In the genomic region with DNA sequence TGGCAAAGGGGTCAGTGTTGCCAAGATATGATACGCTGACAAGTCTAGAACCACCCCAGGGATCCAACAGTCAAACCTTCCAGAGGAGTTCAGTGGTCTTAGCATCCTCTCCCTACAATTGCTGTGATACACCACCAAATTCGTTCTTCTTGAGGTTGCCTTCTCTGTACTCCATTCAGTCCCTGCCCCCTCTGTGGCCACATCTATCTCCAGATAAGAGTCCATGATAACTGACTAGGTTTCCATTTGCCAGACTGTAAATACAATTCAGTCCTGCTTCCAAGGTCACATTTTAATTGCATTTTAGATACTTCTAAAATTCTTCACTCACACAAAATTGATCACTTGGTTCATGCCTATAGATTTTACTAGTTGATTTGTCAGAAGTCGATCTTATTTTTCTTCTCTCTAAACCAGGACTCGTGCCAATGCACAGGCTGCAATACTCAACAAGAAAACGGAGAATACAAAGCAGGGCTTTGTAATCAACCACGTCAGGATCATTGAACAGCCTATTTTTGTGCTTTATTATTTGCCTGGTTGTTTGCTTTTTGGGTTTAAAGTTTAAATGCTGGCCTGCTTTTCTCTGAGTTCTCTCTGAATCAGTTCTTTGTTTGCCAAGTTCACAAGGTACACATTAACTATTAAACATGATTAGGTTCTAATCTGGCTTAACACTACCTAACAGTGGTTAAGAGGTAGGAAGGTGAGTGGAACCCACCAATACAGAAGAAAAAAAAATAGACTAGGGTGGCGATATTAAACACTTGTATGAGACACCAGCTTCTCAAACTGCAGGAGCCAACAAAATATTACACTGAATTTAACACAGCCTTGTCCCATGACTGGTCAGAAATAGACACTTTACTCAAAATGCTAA, we compare ENCODE assay signal across 2 cellular contexts.
TF ChIP-seq lines count a peak whose summit lies in the region.

No MANE protein-coding gene starts in this region.

TF ChIP-seq in GM23338, 12 proteins besides CTCF, POLR2A, EP300 and RAD21 (continued from another document):
- TF ChIP-seq ETS1 (IDR thresholded peaks at IDR 0.05) (no peak), ZNF331 (CRISPR knock-in tag; IDR thresholded peaks at IDR 0.05; ENCODE audit: low read depth) (no peak), CREB1 (CRISPR knock-in tag; IDR thresholded peaks at IDR 0.05; ENCODE audit: low read depth) (no peak), POLR2AphosphoS5 (IDR thresholded peaks at IDR 0.05; ENCODE audit: low read depth) (no peak), NANOG (IDR thresholded peaks at IDR 0.05; ENCODE audit: borderline replicate concordance) (no peak), STAT1 (IDR thresholded peaks at IDR 0.05; ENCODE audit: unreplicated experiment) (no peak)
- TF ChIP-seq, protein P1, sequence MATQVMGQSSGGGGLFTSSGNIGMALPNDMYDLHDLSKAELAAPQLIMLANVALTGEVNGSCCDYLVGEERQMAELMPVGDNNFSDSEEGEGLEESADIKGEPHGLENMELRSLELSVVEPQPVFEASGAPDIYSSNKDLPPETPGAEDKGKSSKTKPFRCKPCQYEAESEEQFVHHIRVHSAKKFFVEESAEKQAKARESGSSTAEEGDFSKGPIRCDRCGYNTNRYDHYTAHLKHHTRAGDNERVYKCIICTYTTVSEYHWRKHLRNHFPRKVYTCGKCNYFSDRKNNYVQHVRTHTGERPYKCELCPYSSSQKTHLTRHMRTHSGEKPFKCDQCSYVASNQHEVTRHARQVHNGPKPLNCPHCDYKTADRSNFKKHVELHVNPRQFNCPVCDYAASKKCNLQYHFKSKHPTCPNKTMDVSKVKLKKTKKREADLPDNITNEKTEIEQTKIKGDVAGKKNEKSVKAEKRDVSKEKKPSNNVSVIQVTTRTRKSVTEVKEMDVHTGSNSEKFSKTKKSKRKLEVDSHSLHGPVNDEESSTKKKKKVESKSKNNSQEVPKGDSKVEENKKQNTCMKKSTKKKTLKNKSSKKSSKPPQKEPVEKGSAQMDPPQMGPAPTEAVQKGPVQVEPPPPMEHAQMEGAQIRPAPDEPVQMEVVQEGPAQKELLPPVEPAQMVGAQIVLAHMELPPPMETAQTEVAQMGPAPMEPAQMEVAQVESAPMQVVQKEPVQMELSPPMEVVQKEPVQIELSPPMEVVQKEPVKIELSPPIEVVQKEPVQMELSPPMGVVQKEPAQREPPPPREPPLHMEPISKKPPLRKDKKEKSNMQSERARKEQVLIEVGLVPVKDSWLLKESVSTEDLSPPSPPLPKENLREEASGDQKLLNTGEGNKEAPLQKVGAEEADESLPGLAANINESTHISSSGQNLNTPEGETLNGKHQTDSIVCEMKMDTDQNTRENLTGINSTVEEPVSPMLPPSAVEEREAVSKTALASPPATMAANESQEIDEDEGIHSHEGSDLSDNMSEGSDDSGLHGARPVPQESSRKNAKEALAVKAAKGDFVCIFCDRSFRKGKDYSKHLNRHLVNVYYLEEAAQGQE (IDR thresholded peaks at IDR 0.05; ENCODE audit: unreplicated experiment): no peak

TF ChIP-seq in HEK293T, 16 proteins besides CTCF, POLR2A, EP300 and RAD21 (continued from another document):
- TF ChIP-seq LEF1 (IDR thresholded peaks at IDR 0.05; ENCODE audit: borderline replicate concordance) (no peak), NFRKB (IDR thresholded peaks at IDR 0.05) (no peak), FOXK2 (IDR thresholded peaks at IDR 0.05) (no peak), ZNF384 (IDR thresholded peaks at IDR 0.05) (no peak), CTBP1 (IDR thresholded peaks at IDR 0.05; ENCODE audit: borderline replicate concordance) (no peak), FOXM1 (IDR thresholded peaks at IDR 0.05; ENCODE audit: borderline replicate concordance) (no peak), PKNOX1 (IDR thresholded peaks at IDR 0.05) (no peak), SP1 (IDR thresholded peaks at IDR 0.05) (no peak), L3MBTL2 (conservative IDR thresholded peaks at IDR 0.05) (no peak), ARNT (IDR thresholded peaks at IDR 0.05) (no peak), FOXA1 (IDR thresholded peaks at IDR 0.05) (no peak)
